8 cellular contexts compared by ENCODE assay signal in the genomic region with DNA sequence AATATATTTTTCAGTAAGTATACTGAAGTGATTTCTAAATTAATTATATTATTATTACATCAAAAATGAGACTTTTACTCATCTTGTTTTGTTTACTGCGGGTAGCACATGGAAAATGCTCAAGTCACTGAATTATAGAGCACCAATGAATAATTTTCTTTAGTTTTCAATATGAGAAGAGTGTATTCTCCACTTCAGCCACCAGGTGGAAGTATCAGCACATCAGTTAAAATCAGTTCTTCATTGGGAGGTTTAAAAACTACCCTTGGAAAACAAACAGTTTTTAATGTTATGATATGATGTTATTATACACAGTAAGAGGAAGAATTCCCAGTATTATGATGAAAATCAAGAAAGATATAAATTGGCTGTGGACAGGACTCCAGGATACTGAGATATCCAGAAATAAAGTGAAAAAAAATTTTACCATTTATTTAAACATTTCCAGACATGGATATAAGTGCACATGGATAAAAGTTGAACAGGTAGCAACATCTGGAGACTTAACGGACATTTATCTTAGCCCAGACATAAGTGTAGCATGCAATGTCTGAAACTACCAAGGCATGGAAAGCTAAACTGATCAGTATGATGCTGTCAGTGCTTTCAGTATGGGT.
A peak's percentile ranks its signal among the peaks of the same experiment; 100 is the strongest.
DNase-seq lines count a peak whose midpoint lies in the region; ATAC-seq, FAIRE-seq and TF ChIP-seq lines count a peak whose summit lies in the region.

No MANE protein-coding gene starts in this region.

- TF ChIP-seq POLR2A in uterus (IDR thresholded peaks at IDR 0.05), result no peak

- ATAC-seq in GM21390 (IDR thresholded peaks at IDR 0.05; ENCODE audit: unreplicated experiment), result peak; percentile 69

- no peaks in the 10 kb centered on the region for H3K9me3 ChIP-seq in adipocyte (ENCODE audit: control insufficient read depth, low read length)
- H3K9me3 ChIP-seq in uterus, result no peaks in the 10 kb centered on the region

- H3K9ac ChIP-seq in adipocyte (ENCODE audit: low read length), result no peak overlapping the region

- H3K27me3 ChIP-seq in adipocyte (replicated peaks; ENCODE audit: control insufficient read depth, insufficient read depth, low read length) (peaks cover 5% of the 10 kb centered on the region), uterus (no peaks in the 10 kb centered on the region)

- peak; percentile 100 for FAIRE-seq in islet of Langerhans (lab: Jason Lieb, UNC)

- H3K36me3 ChIP-seq in adipocyte (ENCODE audit: control insufficient read depth, insufficient read depth, low read length, severe bottlenecking) (no peaks in the 10 kb centered on the region), uterus (no peaks in the 10 kb centered on the region)

- intact Hi-C loops in uterus (cut with DNase I; ENCODE audit: low total_unique reads), result no loop called here

- H3K4me3 ChIP-seq in adipocyte (ENCODE audit: low read length) (no peak overlapping the region), uterus (no peak overlapping the region)

- TF ChIP-seq CTCF in uterus (IDR thresholded peaks at IDR 0.05), result peak; percentile 44 to 63 (median 52)

- H3K4me1 ChIP-seq in adipocyte (ENCODE audit: control insufficient read depth, insufficient read depth, low read length) (no peaks in the 10 kb centered on the region), uterus (no peaks in the 10 kb centered on the region)

- peak; percentile 58 for DNase-seq in COLO829 (ENCODE audit: low spot score)
- peak; percentile 52 for DNase-seq in NCI-H1694 treated with DMSO at 0.1 percent for 48 hours (lab: John Stamatoyannopoulos, UW)
- DNase-seq in adipocyte (ENCODE audit: low read depth), result peak; percentile 74
- no peak for DNase-seq in uterus
- DNase-seq in GDM1 (lab: John Stamatoyannopoulos, UW), result no peak
- DNase-seq in GM19238 (ENCODE audit: insufficient read length, low spot score), result no peak

- no peak overlapping the region for H3K27ac ChIP-seq in uterus

Comparison
In these comparisons a context has a peak if more than half of its experiments do, and no peak if none do; other contexts are left out.
1. DNase-seq: peak in COLO829 (single experiment), NCI-H1694 treated with DMSO at 0.1 percent for 48 hours (single experiment) and adipocyte (single experiment); none in uterus (0 of 2), GDM1 (single experiment) and GM19238 (single experiment).